In genomic region chr5:141387557-141388311, GRCh38 we compare ENCODE assay signal across 8 cellular contexts. TPM values are rescaled to one million over a fixed set of nuclear protein-coding genes. Genes with fewer than 3 reads are reported as not detected.
A peak's percentile ranks its signal among the peaks of the same experiment; 100 is the strongest.
DNase-seq lines count a peak whose midpoint lies in the region; ATAC-seq, FAIRE-seq and TF ChIP-seq lines count a peak whose summit lies in the region.
"Not testable (repeated sequence)": the region's sequence is repeated elsewhere in the genome, so short reads cannot be mapped to it uniquely, and the experiment has no call there.

Gene PCDHGB4 (plus strand): TSS chr5:141387698. CDS start chr5:141387885, 187 bp downstream.

- in situ Hi-C loops in IMR-90 (cut with MboI; ENCODE audit: low sequenced_read_pairs): not testable (repeated sequence)

- not testable (repeated sequence) for H2BK5ac ChIP-seq in IMR-90 (ENCODE audit: low read depth, low read length, poor library complexity, severe bottlenecking); H1 (ENCODE audit: low read depth, low read length)

- H3K4me1 ChIP-seq in IMR-90 (ENCODE audit: control insufficient read depth, insufficient read depth, low read length); H1 (replicated peaks in 1 of 4; ENCODE audit: control insufficient read depth in 3 of 4, insufficient read depth in 4 of 4, low read length in 3 of 4); neural progenitor cell; thyroid gland: not testable (repeated sequence)

- peaks cover 7 to 11% of the 10 kb centered on the region in 2 experiments; a peak in 3 of 4 replicates for H3K79me1 ChIP-seq in IMR-90 (ENCODE audit: low read depth in 1 of 2, low read length in 2 of 2)
- not testable (repeated sequence) for H3K79me1 ChIP-seq in H1 (ENCODE audit: low read depth, low read length)

- peaks cover 76% of the 10 kb centered on the region for H3K27me3 Mint-ChIP-seq in activated T-cell treated with anti-CD3 and anti-CD28 coated beads, Interleukin-2, amount 50 U/mL, for 4 hours (ENCODE audit: low read depth)
- not testable (repeated sequence) for H3K27me3 Mint-ChIP-seq in neural progenitor cell (ENCODE audit: insufficient read depth, low read depth)

- ATAC-seq in GM21786 (IDR thresholded peaks at IDR 0.05; ENCODE audit: unreplicated experiment): peak; percentile 62
- peak; percentile 67 for ATAC-seq in IMR-90 (ENCODE audit: low read depth)
- peak; percentile 41 to 51 for ATAC-seq in activated T-cell treated with anti-CD3 and anti-CD28 coated beads, Interleukin-2, amount 50 U/mL, for 4 hours

- H2AFZ ChIP-seq in IMR-90 (replicated peaks; ENCODE audit: low read length, poor library complexity); H1 (ENCODE audit: low read length); neural progenitor cell (replicated peaks): not testable (repeated sequence)

- not testable (repeated sequence) for H3K9me1 ChIP-seq in IMR-90 (ENCODE audit: insufficient read depth, low read length)

- H3K23ac ChIP-seq in IMR-90 (ENCODE audit: low read depth, low read length); H1 (ENCODE audit: insufficient read length): not testable (repeated sequence)

- H4K91ac ChIP-seq in IMR-90 (ENCODE audit: insufficient read depth, low read depth, low read length); H1 (replicated peaks; ENCODE audit: insufficient read length, low read length): not testable (repeated sequence)

- H3K4me2 ChIP-seq in IMR-90 (ENCODE audit: low read depth, low read length) (peak within 1 kb of the TSS; percentile 71; the same call in 1 of the 2 replicates), H1 (ENCODE audit: insufficient read depth in 1 of 2, low read depth in 2 of 2, low read length in 2 of 2) (peak within 1 kb of the TSS; percentile 55 to 57), neural progenitor cell (peak within 1 kb of the TSS; percentile 46)

- BruUV-seq in IMR-90 (replicated peaks; lab: Mats Ljungman, UMichigan): not testable (repeated sequence)

- H3K36me3 Mint-ChIP-seq in activated T-cell treated with anti-CD3 and anti-CD28 coated beads, Interleukin-2, amount 50 U/mL, for 4 hours (ENCODE audit: insufficient read depth); neural progenitor cell: not testable (repeated sequence)

- H3K9me3 Mint-ChIP-seq in activated T-cell treated with anti-CD3 and anti-CD28 coated beads, Interleukin-2, amount 50 U/mL, for 4 hours: peaks cover 34% of the 10 kb centered on the region
- peaks cover 56% of the 10 kb centered on the region for H3K9me3 Mint-ChIP-seq in neural progenitor cell

- not testable (repeated sequence) for TF ChIP-seq POLR2A in IMR-90 (IDR thresholded peaks at IDR 0.05; ENCODE audit: low read depth, low read length); H1 (IDR thresholded peaks at IDR 0.05; ENCODE audit: control extremely low read depth in 1 of 2, low read depth in 2 of 2, low read length in 2 of 2); thyroid gland (IDR thresholded peaks at IDR 0.05)

- H4K20me1 ChIP-seq in IMR-90 (ENCODE audit: insufficient read depth, low read length); H1 (replicated peaks in 1 of 2; ENCODE audit: control insufficient read depth in 1 of 2, insufficient read depth in 2 of 2, low read length in 2 of 2); neural progenitor cell (ENCODE audit: low read depth): not testable (repeated sequence)

- TF ChIP-seq RAD21 in IMR-90 (IDR thresholded peaks at IDR 0.05; ENCODE audit: low read length): peak; percentile 44
- TF ChIP-seq RAD21 in H1 (IDR thresholded peaks at IDR 0.05 in 1 of 2, conservative IDR thresholded peaks at IDR 0.05 in 1 of 2; ENCODE audit: low read depth in 2 of 2, low read length in 2 of 2): peak; percentile 59 to 67

- H3K27me3 ChIP-seq in IMR-90 (ENCODE audit: control insufficient read depth, insufficient read depth, low read length); H1 (replicated peaks in 1 of 4; ENCODE audit: control insufficient read depth in 3 of 4, extremely low read depth in 1 of 4, insufficient read depth in 3 of 4, low read length in 3 of 4); neural progenitor cell; thyroid gland: not testable (repeated sequence)

- H3K79me2 ChIP-seq in H1 (ENCODE audit: control insufficient read depth in 1 of 2, insufficient read depth in 2 of 2, low read length in 2 of 2); neural progenitor cell (ENCODE audit: low read depth): not testable (repeated sequence)

- peak within 1 kb of the TSS in 1 of 2 experiments; percentile 40; a peak in 2 of 4 replicates for H4K8ac ChIP-seq in IMR-90 (ENCODE audit: low read depth in 2 of 2, low read length in 2 of 2)
- not testable (repeated sequence) for H4K8ac ChIP-seq in H1 (ENCODE audit: extremely low read depth, insufficient read depth, low read length)

- TF ChIP-seq EP300 in H1 (IDR thresholded peaks at IDR 0.05; ENCODE audit: borderline replicate concordance in 1 of 2, low read depth in 2 of 2, low read length in 2 of 2): not testable (repeated sequence)

- H3F3A ChIP-seq in neural progenitor cell (ENCODE audit: low read depth): not testable (repeated sequence)

- H3K9ac ChIP-seq in IMR-90 (ENCODE audit: low read depth, low read length): peak within 1 kb of the TSS; percentile 68
- H3K9ac ChIP-seq in H1 (replicated peaks in 1 of 4; ENCODE audit: extremely low read depth in 1 of 4, low read depth in 3 of 4, low read length in 3 of 4): peak within 1 kb of the TSS in 2 of 4 experiments; percentile 25 to 70; a peak in 1 of 7 replicates
- not testable (repeated sequence) for H3K9ac ChIP-seq in neural progenitor cell

- H3K9me3 ChIP-seq in IMR-90 (ENCODE audit: control insufficient read depth, insufficient read depth, low read length) (peaks cover 48% of the 10 kb centered on the region), H1 (ENCODE audit: insufficient read depth in 2 of 2, low read depth in 1 of 2, low read length in 1 of 2) (peaks cover 45 to 49% of the 10 kb centered on the region in 2 experiments), neural progenitor cell (ENCODE audit: low read depth) (peaks cover 32% of the 10 kb centered on the region)
- H3K9me3 ChIP-seq in thyroid gland: not testable (repeated sequence)

- H2BK15ac ChIP-seq in IMR-90 (ENCODE audit: low read depth, low read length); H1 (ENCODE audit: low read length): not testable (repeated sequence)

- H3K36me3 ChIP-seq in IMR-90 (ENCODE audit: control insufficient read depth, insufficient read depth, low read length): peaks cover 11% of the 10 kb centered on the region
- peaks cover 3 to 23% (median 9%) of the 10 kb centered on the region in 4 experiments; a peak in 5 of 8 replicates for H3K36me3 ChIP-seq in H1 (ENCODE audit: control insufficient read depth in 2 of 4, insufficient read depth in 4 of 4, low read length in 3 of 4)
- peaks cover 11% of the 10 kb centered on the region for H3K36me3 ChIP-seq in neural progenitor cell
- not testable (repeated sequence) for H3K36me3 ChIP-seq in thyroid gland

- not testable (repeated sequence) for H3K4ac ChIP-seq in IMR-90 (ENCODE audit: low read depth, low read length); H1 (replicated peaks; ENCODE audit: insufficient read length, low read depth, low read length)

- DNase-seq in ELR (ENCODE audit: low read depth): peak; percentile 56
- peak; percentile 47 for DNase-seq in IMR-90
- DNase-seq in activated T-cell treated with anti-CD3 and anti-CD28 coated beads, Interleukin-2, amount 50 U/mL, for 4 hours: not testable (repeated sequence)
- peak in 1 of 2 experiments; percentile 82 for DNase-seq in H1 (ENCODE audit: low read depth in 1 of 2, low spot score in 2 of 2)
- DNase-seq in iPS-NIHi11 (ENCODE audit: low spot score): peak; percentile 37
- DNase-seq in neural progenitor cell (ENCODE audit: low spot score): peak; percentile 68
- peak; percentile 51 to 54 for DNase-seq in thyroid gland

- 0% methylated on average over 2 of the region's 40 CpGs; no CpG with 5 or more reads in 1 of the 2 experiments for WGBS in IMR-90 (ENCODE audit: extremely low coverage in 2 of 2, insufficient read length in 1 of 2), 2 experiments
- WGBS in H1 (ENCODE audit: extremely low coverage in 1 of 2, insufficient coverage in 1 of 2, insufficient read length in 1 of 2, insufficient replicate concordance in 2 of 2, low coverage in 1 of 2, low lambda C conversion rate in 2 of 2, missing lambda C conversion rate in 1 of 2), 2 experiments: 18% methylated on average over 19 of the region's 40 CpGs; no CpG with 5 or more reads in 1 of the 2 experiments
- WGBS in thyroid gland, 2 donors: 9 to 10% methylated on average over 19 to 21 of the region's 40 CpGs

- intact Hi-C loops in IMR-90 (cut with micrococcal nuclease); thyroid gland (cut with DNase I): not testable (repeated sequence)

- TF ChIP-seq CTCF in IMR-90 (conservative IDR thresholded peaks at IDR 0.05; ENCODE audit: low read depth, low read length): peak; percentile 49
- peak; percentile 56 to 66 (median 65) for TF ChIP-seq CTCF in H1 (IDR thresholded peaks at IDR 0.05; ENCODE audit: control extremely low read depth in 1 of 3, insufficient read depth in 1 of 3, low read depth in 1 of 3, low read length in 3 of 3)
- TF ChIP-seq CTCF in neural progenitor cell (IDR thresholded peaks at IDR 0.05): peak; percentile 66
- peak in 4 of 6 experiments; percentile 41 to 58 (median 47) for TF ChIP-seq CTCF in thyroid gland (IDR thresholded peaks at IDR 0.05)

- not testable (repeated sequence) for H2AK9ac ChIP-seq in IMR-90 (replicated peaks; ENCODE audit: low read depth, low read length, poor library complexity)

- dilution Hi-C loops in IMR-90 (cut with HindIII; ENCODE audit: low sequenced_read_pairs, unreplicated experiment): not testable (repeated sequence)

- not testable (repeated sequence) for H2BK120ac ChIP-seq in IMR-90 (ENCODE audit: low read depth, low read length); H1 (replicated peaks; ENCODE audit: low read depth, low read length)

- H2BK20ac ChIP-seq in IMR-90 (ENCODE audit: low read depth, low read length); H1 (ENCODE audit: low read length): not testable (repeated sequence)

- peak within 1 kb of the TSS; percentile 36; the same call in 1 of the 2 replicates for H3K27ac ChIP-seq in IMR-90 (ENCODE audit: insufficient read depth, low read length)
- H3K27ac ChIP-seq in H1 (ENCODE audit: low read depth, low read length); neural progenitor cell; thyroid gland: not testable (repeated sequence)

- H3K18ac ChIP-seq in IMR-90 (ENCODE audit: low read depth, low read length); H1 (ENCODE audit: extremely low read depth, low read length): not testable (repeated sequence)

- H3K23me2 ChIP-seq in H1 (ENCODE audit: low read depth, low read length): not testable (repeated sequence)

- H3K4me3 Mint-ChIP-seq in activated T-cell treated with anti-CD3 and anti-CD28 coated beads, Interleukin-2, amount 50 U/mL, for 4 hours; neural progenitor cell: not testable (repeated sequence)

- POLR2A ChIA-PET in IMR-90 (lab: Charles Lee; ENCODE audit: unreplicated experiment): not testable (repeated sequence)
- POLR2A ChIA-PET in H1 (lab: Charles Lee; ENCODE audit: partially characterized antibody): interaction anchor here (0.6 to 1.3 kb wide), 4 partner anchors 9 to 299 kb away, joined by 3 to 4 read pairs (median 4); partner anchors contain the start of genes PCDHGB3 and PCDHGB5

- CTCF ChIA-PET in IMR-90 (lab: Yijun Ruan, JAX): not testable (repeated sequence)
- CTCF ChIA-PET in H1 (lab: Charles Lee; ENCODE audit: partially characterized antibody): interaction anchor here (0.6 to 8.7 kb wide), 32 partner anchors 9 to 437 kb away, joined by 3 to 68 read pairs (median 5); partner anchors contain the start of genes PCDHB10, PCDHB14, PCDHB15 and PCDHGA1

- H3K56ac ChIP-seq in IMR-90 (ENCODE audit: extremely low read depth, insufficient read depth, low read length): peak within 1 kb of the TSS; percentile 43; the same call in 1 of the 2 replicates
- not testable (repeated sequence) for H3K56ac ChIP-seq in H1 (replicated peaks; ENCODE audit: insufficient read length, low read depth, low read length)

- H3K14ac ChIP-seq in IMR-90 (replicated peaks; ENCODE audit: low read depth, low read length); H1 (ENCODE audit: insufficient read length): not testable (repeated sequence)

- not testable (repeated sequence) for H2BK12ac ChIP-seq in H1 (ENCODE audit: low read depth, low read length)

- H3K4me3 ChIP-seq in IMR-90 (ENCODE audit: insufficient read depth, low read depth, low read length) (peak within 1 kb of the TSS; percentile 61), H1 (ENCODE audit: extremely low read depth in 1 of 4, insufficient read depth in 2 of 4, low read depth in 3 of 4, low read length in 4 of 4) (peak within 1 kb of the TSS; percentile 42 to 69 (median 44); a peak in 7 of 8 replicates), neural progenitor cell (peak within 1 kb of the TSS; percentile 41)
- H3K4me3 ChIP-seq in thyroid gland (replicated peaks in 1 of 3): not testable (repeated sequence)

- peak; percentile 93 for FAIRE-seq in H1 (lab: Jason Lieb, UNC)

- not testable (repeated sequence) for H2AK5ac ChIP-seq in IMR-90 (ENCODE audit: low read depth, low read length); H1 (ENCODE audit: low read depth, low read length)

- H3K4me1 Mint-ChIP-seq in activated T-cell treated with anti-CD3 and anti-CD28 coated beads, Interleukin-2, amount 50 U/mL, for 4 hours (ENCODE audit: low read depth); neural progenitor cell: not testable (repeated sequence)

- not testable (repeated sequence) for H3K27ac Mint-ChIP-seq in neural progenitor cell

- H4K5ac ChIP-seq in IMR-90 (ENCODE audit: low read depth, low read length); H1 (ENCODE audit: insufficient read length, low read depth, low read length): not testable (repeated sequence)

RNA-seq across cellular contexts. Expression of gene PCDHGB4, which starts in this region (rescaled TPM):
- total RNA-seq in IMR-90 (2012; rRNA removed) (16.4 and 17.6 TPM in 2 replicates), neural progenitor cell (ENCODE audit: low replicate concordance) (10.4 and 14.9 TPM in 2 replicates), thyroid gland (10 to 100 TPM; 10.4 to 12.5 (median 10.4) TPM)
- polyA plus RNA-seq in IMR-90 (2012; rRNA removed) (10.0 TPM in 2 replicates), H1 (2011; rRNA removed) (8.0 and 9.7 TPM in 2 replicates)
- polyA plus RNA-seq in IMR-90 (2012; cell fraction: cytosol; rRNA removed): 7.8 and 10.7 TPM in 2 replicates
- polyA plus RNA-seq in IMR-90 (2012; cell fraction: nucleus; rRNA removed; ENCODE audit: low replicate concordance): 10.9 and 13.9 TPM in 2 replicates
- total RNA-seq in activated T-cell treated with anti-CD3 and anti-CD28 coated beads, Interleukin-2, amount 50 U/mL, for 4 hours: under 1 TPM; 0.08 to 0.22 (median 0.20) TPM
- 7.8 and 9.1 TPM in 2 replicates for total RNA-seq in H1 (2021; fragmentation: NEBNext Ultra II Directional; extraction: Animal tissue kit (Norgen Biotek cat#: 25700))
- polyA plus RNA-seq in H1 (2011; cell fraction: cytosol; rRNA removed): 6.2 TPM
- 14.9 TPM for polyA plus RNA-seq in H1 (2011; cell fraction: nucleus; rRNA removed)
- 5.0 to 5.7 TPM (median 5.3 TPM) in 4 replicates for polyA plus RNA-seq in H1 (2012, experiment 1 of 2)
- 1.6 TPM for polyA plus RNA-seq in H1 (2012, experiment 2 of 2)
- polyA plus RNA-seq in H1 (2013, experiment 1 of 2): 7.3 TPM
- polyA plus RNA-seq in H1 (2013, experiment 2 of 2): 6.6 TPM
- 14.5 and 18.3 TPM in 2 replicates for polyA minus RNA-seq in H1 (2011; rRNA and poly(A)+ RNA removed)
- 10.9 TPM for polyA minus RNA-seq in H1 (2011; cell fraction: cytosol; rRNA and poly(A)+ RNA removed)
- 31.4 TPM for polyA minus RNA-seq in H1 (2011; cell fraction: nucleus; rRNA and poly(A)+ RNA removed)

Comparison
In these comparisons a context has a peak if more than half of its experiments do, and no peak if none do; other contexts are left out.
1. Peak in ATAC-seq in activated T-cell treated with anti-CD3 and anti-CD28 coated beads, Interleukin-2, amount 50 U/mL, for 4 hours; RNA of the gene not detected or under 1 TPM.